21 cellular contexts compared by ENCODE assay signal in genomic region chr5:89187268-89187667, GRCh38.
DNase-seq lines count a peak whose midpoint lies in the region; ATAC-seq, FAIRE-seq and TF ChIP-seq lines count a peak whose summit lies in the region.
"Had no signal": no experiment of that assay in that cellular context is flagged by ENCODE, and none has a peak within 500 bp of the region (broad histone marks: within the 10 kb centered on the region; RNA-seq: fewer than 3 reads in every experiment).

No MANE protein-coding gene starts in this region.

- SMC1A ChIA-PET in GM12878 (lab: Charles Lee; ENCODE audit: uncharacterized antibody, unreplicated experiment) = interaction anchor here (0.9 to 1.8 kb wide), 11 partner anchors 8 to 127 kb away, joined by 3 to 7 read pairs (median 3); no protein-coding TSS in a partner anchor

- peak; percentile 33 for FAIRE-seq in GM19239 (lab: Jason Lieb, UNC)
- FAIRE-seq in GM12878 (lab: Jason Lieb, UNC) = no peak
- FAIRE-seq: GM12891, H54, HTR-8/SVneo, K562 had no signal

- intact Hi-C loops in GM12878 (cut with micrococcal nuclease; ENCODE audit: unreplicated experiment) = no loop called here

- no peak overlapping the region for H3K4me2 ChIP-seq in GM12878 (ENCODE audit: control insufficient read depth, insufficient read depth)
- H3K4me2 ChIP-seq: GM23338 had no signal

- POLR2A ChIA-PET in GM12878 (lab: Charles Lee) = no interaction called here

- no peaks in the 10 kb centered on the region for H3K36me3 ChIP-seq in GM12878 (ENCODE audit: control insufficient read depth in 2 of 2, insufficient read depth in 2 of 2, low read length in 1 of 2)
- H3K36me3 ChIP-seq: BE2C had no signal

- H3K9ac ChIP-seq in GM12878 (ENCODE audit: control insufficient read depth, insufficient read depth, low read length) = no peak overlapping the region

- H4K20me1 ChIP-seq in GM12878 (ENCODE audit: control insufficient read depth, insufficient read depth) = no peaks in the 10 kb centered on the region

- no peak overlapping the region for H3K4me3 ChIP-seq in GM12878
- H3K4me3 ChIP-seq: GM23338, K562 had no signal

- no peak overlapping the region for H3K27ac ChIP-seq in GM12878 (ENCODE audit: control insufficient read depth, insufficient read depth)

- no peaks in the 10 kb centered on the region for H3K79me2 ChIP-seq in GM12878 (ENCODE audit: control insufficient read depth, insufficient read depth, low read length)

- H3K27me3 ChIP-seq in GM12878 (replicated peaks in 1 of 2; ENCODE audit: control insufficient read depth in 2 of 2, insufficient read depth in 2 of 2, low read length in 1 of 2) = no peaks in the 10 kb centered on the region
- H3K27me3 ChIP-seq: BE2C had no signal

- no peak for TF ChIP-seq POLR2A in GM12878 (IDR thresholded peaks at IDR 0.05; ENCODE audit: low read depth, low read length)

- DNase-seq in GM19239 (ENCODE audit: insufficient read length, low spot score) (no peak), GM12878 (ENCODE audit: low read depth, low spot score) (no peak)
- no peak for DNase-seq in activated T-cell treated with anti-CD3 and anti-CD28 coated beads, Interleukin-2, amount 50 U/mL, for 1 hour
- DNase-seq: BE2C; C1 segment of cervical spinal cord; CD4-positive, CD25-positive, alpha-beta regulatory T cell; CD8-positive, alpha-beta memory T cell; DMS 273 treated with DMSO at 0.1 percent for 48 hours; DND-41; EL; HCEC 1CT; IMR-90; Karpas-422 had no signal

- no TSS peak for BruUV-seq in GM12878 (replicated peaks; lab: Mats Ljungman, UMichigan)

- H3K9me3 ChIP-seq in GM12878 (replicated peaks; ENCODE audit: control insufficient read depth, insufficient read depth, low read length) = no peaks in the 10 kb centered on the region
- H3K9me3 ChIP-seq: BE2C had no signal

- no peak for TF ChIP-seq CTCF in GM12878 (IDR thresholded peaks at IDR 0.05 in 2 of 3, conservative IDR thresholded peaks at IDR 0.05 in 1 of 3; ENCODE audit: control insufficient read depth in 2 of 3, extremely low read depth in 1 of 3, insufficient read depth in 1 of 3, low read depth in 3 of 3, low read length in 3 of 3)

- no peak overlapping the region; the same call in 1 of the 2 replicates for H2AFZ ChIP-seq in GM12878 (ENCODE audit: control insufficient read depth, low read depth, low read length)
- H2AFZ ChIP-seq: GM23338 had no signal

- no peak for TF ChIP-seq EP300 in GM12878 (IDR thresholded peaks at IDR 0.05; ENCODE audit: borderline replicate concordance in 1 of 2, control insufficient read depth in 1 of 2, low read depth in 2 of 2, low read length in 2 of 2)

- H3K4me1 ChIP-seq in GM12878 (ENCODE audit: control insufficient read depth, insufficient read depth, low read length) = no peaks in the 10 kb centered on the region
- H3K4me1 ChIP-seq: BE2C had no signal

- in situ Hi-C loops in GM12878 (cut with MboI) = no loop called here

- RAD21 ChIA-PET in GM12878 (lab: Charles Lee; ENCODE audit: unreplicated experiment) = interaction anchor here (1.0 to 1.2 kb wide), 2 partner anchors 45 to 156 kb away, joined by 3 to 4 read pairs; no protein-coding TSS in a partner anchor

- no peak for TF ChIP-seq RAD21 in GM12878 (IDR thresholded peaks at IDR 0.05; ENCODE audit: insufficient read depth, low read depth, low read length)

- CTCF ChIA-PET in GM12878 (lab: Yijun Ruan, JAX) = interaction anchor here (1.2 to 1.3 kb wide), 2 partner anchors 10 to 11 kb away, joined by 3 to 5 read pairs; no protein-coding TSS in a partner anchor

- peak; percentile 44 for ATAC-seq in HG03354 (IDR thresholded peaks at IDR 0.05; ENCODE audit: poor library complexity, severe bottlenecking, unreplicated experiment)
- ATAC-seq in GM12878 = peak; percentile 80
- no peak for ATAC-seq in GM21515 (IDR thresholded peaks at IDR 0.05; ENCODE audit: unreplicated experiment)
- ATAC-seq in HG02588 (IDR thresholded peaks at IDR 0.05; ENCODE audit: unreplicated experiment) = no peak
- ATAC-seq: GM23338, K562 had no signal

TF ChIP-seq in GM12878, 131 proteins besides CTCF, POLR2A, EP300 and RAD21:
- no peak for TF ChIP-seq SMAD5 (IDR thresholded peaks at IDR 0.05; ENCODE audit: low read depth)
- no peak for TF ChIP-seq ZNF217 (IDR thresholded peaks at IDR 0.05)
- no peak for TF ChIP-seq ZNF622 (IDR thresholded peaks at IDR 0.05)
- no peak for TF ChIP-seq FOXM1 (IDR thresholded peaks at IDR 0.05; ENCODE audit: low read depth, low read length)
- no peak for TF ChIP-seq SP1 (IDR thresholded peaks at IDR 0.05; ENCODE audit: low read depth, low read length)
- TF ChIP-seq IKZF1 (conservative IDR thresholded peaks at IDR 0.05) = no peak
- TF ChIP-seq E2F4 (IDR thresholded peaks at IDR 0.05; ENCODE audit: low read depth, low read length) = no peak
- TF ChIP-seq ZNF687 (IDR thresholded peaks at IDR 0.05) = no peak
- no peak for TF ChIP-seq RELA (IDR thresholded peaks at IDR 0.05; ENCODE audit: borderline replicate concordance, partially characterized antibody)
- TF ChIP-seq HDAC6 (IDR thresholded peaks at IDR 0.05; ENCODE audit: unreplicated experiment) = no peak
- no peak for TF ChIP-seq ATF3 (IDR thresholded peaks at IDR 0.05; ENCODE audit: borderline replicate concordance, extremely low read depth, low read depth, low read length)

Comparison
In these comparisons a context has a peak if more than half of its experiments do, and no peak if none do; other contexts are left out.
1. ATAC-seq: peak in HG03354 (single experiment) and GM12878 (single experiment); none in GM21515 (single experiment) and HG02588 (single experiment).